Comparison of ENCODE assay signal across 8 cellular contexts in the genomic region with DNA sequence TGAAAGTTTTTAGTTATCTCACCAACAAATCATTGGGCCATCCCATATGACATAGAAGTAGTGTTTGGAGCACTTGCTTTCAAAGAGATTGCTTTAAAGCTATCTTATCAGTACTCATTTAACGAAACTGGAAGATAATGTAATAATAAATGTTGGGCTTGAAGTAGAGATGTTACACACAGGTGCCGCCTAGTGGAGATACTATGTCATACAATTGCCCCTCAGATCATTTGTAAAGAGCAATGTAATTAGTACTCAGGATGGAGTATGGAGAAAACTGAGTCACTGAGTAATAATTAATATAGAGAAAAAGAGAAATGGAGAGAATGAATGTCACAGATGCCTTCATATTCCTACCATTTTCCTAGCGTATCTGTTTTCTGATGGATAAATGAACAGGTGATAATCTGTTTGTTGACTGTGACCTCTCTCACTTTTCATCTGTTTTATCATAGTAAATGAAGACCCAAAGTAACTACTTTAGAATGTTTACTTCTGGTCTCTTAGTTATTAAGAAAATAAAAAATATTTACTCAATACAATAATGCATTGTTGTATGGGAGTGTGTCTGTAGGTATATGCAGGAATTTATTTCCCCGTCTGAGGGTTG.
DNase-seq lines count a peak whose midpoint lies in the region; ATAC-seq, FAIRE-seq and TF ChIP-seq lines count a peak whose summit lies in the region.

No MANE protein-coding gene starts in this region.

- TF ChIP-seq CTCF in Caco-2 (IDR thresholded peaks at IDR 0.05; ENCODE audit: insufficient read depth in 1 of 2, low read depth in 1 of 2, low read length in 1 of 2, severe bottlenecking in 1 of 2, unreplicated experiment in 1 of 2) = peak; percentile 60 to 85
- peak; percentile 92 for TF ChIP-seq CTCF in glutamatergic neuron (IDR thresholded peaks at IDR 0.05; ENCODE audit: partially characterized antibody, unreplicated experiment)

- no TSS peak for BruUV-seq in Caco-2 (replicated peaks; lab: Mats Ljungman, UMichigan)

- no peaks in the 10 kb centered on the region for H3K4me1 ChIP-seq in Caco-2
- H3K4me1 ChIP-seq in HAP-1 = no peaks in the 10 kb centered on the region; the same call in 1 of the 2 replicates
- no peaks in the 10 kb centered on the region for H3K4me1 ChIP-seq in small intestine (ENCODE audit: control insufficient read depth in 2 of 2, insufficient read depth in 1 of 2, low read depth in 1 of 2, low read length in 1 of 2)

- H3K9me3 ChIP-seq in Caco-2 = no peaks in the 10 kb centered on the region
- no peaks in the 10 kb centered on the region for H3K9me3 ChIP-seq in HAP-1
- H3K9me3 ChIP-seq in small intestine (ENCODE audit: control insufficient read depth, low read depth) = no peaks in the 10 kb centered on the region

- H3K27me3 Mint-ChIP-seq in Caco-2 (ENCODE audit: insufficient read depth, unreplicated experiment) (peaks cover 7% of the 10 kb centered on the region), glutamatergic neuron (ENCODE audit: unreplicated experiment) (no peaks in the 10 kb centered on the region)

- H3K27ac ChIP-seq in small intestine (ENCODE audit: low read depth in 1 of 2, low read length in 1 of 2) = no peak overlapping the region

- H3K4me3 ChIP-seq in Caco-2 (ENCODE audit: low read depth, low read length) = no peak overlapping the region
- no peak overlapping the region for H3K4me3 ChIP-seq in HAP-1
- no peak overlapping the region for H3K4me3 ChIP-seq in small intestine (ENCODE audit: low read depth in 1 of 2, low read length in 2 of 2)

- no peaks in the 10 kb centered on the region for H3K36me3 Mint-ChIP-seq in Caco-2 (ENCODE audit: insufficient read depth, unreplicated experiment)
- no peaks in the 10 kb centered on the region for H3K36me3 Mint-ChIP-seq in glutamatergic neuron (ENCODE audit: unreplicated experiment)

- 25 to 30% (median 29%) methylated on average over 4 of the region's 4 CpGs for WGBS in small intestine, 3 donors

- POLR2A ChIA-PET in Caco-2 (lab: Charles Lee) = no interaction called here

- H3K36me3 ChIP-seq in Caco-2 (ENCODE audit: control insufficient read depth, insufficient read depth, low read length) (no peaks in the 10 kb centered on the region), HAP-1 (replicated peaks) (no peaks in the 10 kb centered on the region), small intestine (ENCODE audit: control insufficient read depth in 2 of 2, insufficient read depth in 2 of 2, low read length in 2 of 2) (no peaks in the 10 kb centered on the region)

- intact Hi-C loops in Caco-2 (cut with micrococcal nuclease; ENCODE audit: unreplicated experiment) = loop anchor here (1.0 to 2.0 kb wide), 3 partner anchors 89 to 213 kb away; no protein-coding TSS in a partner anchor

- H3K27me3 ChIP-seq in Caco-2 (replicated peaks; ENCODE audit: control insufficient read depth, insufficient read depth, low read length) = no peaks in the 10 kb centered on the region
- peaks cover 3% of the 10 kb centered on the region; the same call in 1 of the 2 replicates for H3K27me3 ChIP-seq in HAP-1 (ENCODE audit: low read depth)
- H3K27me3 ChIP-seq in small intestine (ENCODE audit: control insufficient read depth in 2 of 2, insufficient read depth in 2 of 2, low read length in 2 of 2) = no peaks in the 10 kb centered on the region

- H3K4me3 Mint-ChIP-seq in Caco-2 (ENCODE audit: unreplicated experiment) = no peak overlapping the region
- H3K4me3 Mint-ChIP-seq in glutamatergic neuron (ENCODE audit: unreplicated experiment) = no peak overlapping the region

- H3K27ac Mint-ChIP-seq in Caco-2 (ENCODE audit: unreplicated experiment) (no peak overlapping the region), glutamatergic neuron (ENCODE audit: unreplicated experiment) (no peak overlapping the region)

- CTCF ChIA-PET in Caco-2 (lab: Charles Lee) = interaction anchor here (0.6 to 1.3 kb wide), 6 partner anchors 71 to 731 kb away, joined by 3 to 10 read pairs (median 6); no protein-coding TSS in a partner anchor

- H3K4me1 Mint-ChIP-seq in Caco-2 (ENCODE audit: low read depth, unreplicated experiment) = no peaks in the 10 kb centered on the region
- no peaks in the 10 kb centered on the region for H3K4me1 Mint-ChIP-seq in glutamatergic neuron (ENCODE audit: low read depth, unreplicated experiment)

- in situ Hi-C loops in HAP-1 (cut with MboI; ENCODE audit: low sequenced_read_pairs) = no loop called here

- DNase-seq in Caco-2 = peak in 1 of 2 experiments; percentile 50
- peak; percentile 51 to 59 for DNase-seq in HAP-1 (ENCODE audit: low spot score in 2 of 2)
- DNase-seq in NCI-H748 (lab: John Stamatoyannopoulos, UW; ENCODE audit: unreplicated experiment) = peak; percentile 61
- DNase-seq in activated naive CD4-positive, alpha-beta T cell treated with anti-CD3 and anti-CD28 coated beads, Interleukin-2, amount 50 U/mL, for 16 hours = peak; percentile 21
- DNase-seq in glutamatergic neuron = no peak
- DNase-seq in small intestine = peak; percentile 60

- FAIRE-seq in small intestine (lab: Jason Lieb, UNC) = peak; percentile 39

- ATAC-seq in HG02884 (IDR thresholded peaks at IDR 0.05; ENCODE audit: unreplicated experiment) = no peak
- no peak for ATAC-seq in HG03025 (IDR thresholded peaks at IDR 0.05; ENCODE audit: low FRiP score, unreplicated experiment)

- no peaks in the 10 kb centered on the region for H3K9me3 Mint-ChIP-seq in Caco-2 (ENCODE audit: unreplicated experiment)
- peaks cover 2% of the 10 kb centered on the region for H3K9me3 Mint-ChIP-seq in glutamatergic neuron (ENCODE audit: unreplicated experiment)
